25 cellular contexts compared by ENCODE assay signal in the genomic region with DNA sequence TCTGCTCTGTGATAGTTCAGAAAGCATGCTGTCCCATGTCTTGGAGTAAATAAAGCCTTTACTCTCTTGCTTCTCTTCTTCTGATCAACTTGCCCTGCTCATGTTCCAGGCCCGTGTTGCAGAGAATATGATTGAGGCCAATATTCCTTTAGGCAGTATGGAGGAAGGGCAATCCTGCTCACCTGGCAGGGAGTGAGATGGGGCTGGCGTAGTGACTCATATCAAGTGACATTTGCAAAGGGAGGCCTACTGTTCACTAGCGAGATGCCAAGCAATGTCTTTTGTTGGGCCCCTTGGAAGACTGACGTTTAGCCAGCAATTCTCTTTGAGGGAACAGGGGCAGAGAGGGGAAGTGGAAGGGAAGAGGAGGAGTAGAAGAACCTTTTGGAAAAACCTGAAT. TPM values are rescaled to one million over a fixed set of nuclear protein-coding genes. Genes with fewer than 3 reads are reported as not detected.
"Had no signal": no experiment of that assay in that cellular context is flagged by ENCODE, and none has a peak within 500 bp of the region (broad histone marks: within the 10 kb centered on the region; RNA-seq: fewer than 3 reads in every experiment).

No MANE protein-coding gene starts in this region.

- ATAC-seq: heart left ventricle; natural killer cell; right cardiac atrium; sciatic nerve; stimulated activated effector memory CD8-positive, alpha-beta T cell treated with anti-CD3 and anti-CD28 coated beads, Interleukin-12 subunit alpha, Interleukin-12 subunit beta, amount 100 ng/mL, for 72 hours had no signal

- H3K9me3 Mint-ChIP-seq: immature natural killer cell, natural killer cell had no signal

- H3K36me3 Mint-ChIP-seq: immature natural killer cell, natural killer cell had no signal

- H3K4me3 ChIP-seq: heart left ventricle, left ventricle myocardium inferior, lung, ovary, prostate gland, skin epidermis, stomach, testis, thyroid gland, transverse colon, upper lobe of left lung, vagina had no signal

- H3K4me1 Mint-ChIP-seq: immature natural killer cell, memory B cell, naive B cell, natural killer cell had no signal

- H3K27me3 ChIP-seq: heart left ventricle, ovary, stomach, testis, thyroid gland, transverse colon, upper lobe of left lung, vagina had no signal

- DNase-seq: heart left ventricle; hypothalamus; immature natural killer cell; left ventricle myocardium inferior; naive B cell; natural killer cell; nephron progenitor cell; ovary; retina; right cardiac atrium; stimulated activated CD4-positive, alpha-beta T cell treated with anti-CD3 and anti-CD28 coated beads, Interleukin-12 subunit alpha, Interleukin-12 subunit beta, amount 100 ng/mL, for 4 hours; stimulated activated CD4-positive, alpha-beta T cell treated with anti-CD3 and anti-CD28 coated beads, Interleukin-4, amount 100 ng/mL, for 24 hours; stimulated activated naive CD4-positive, alpha-beta T cell; stomach; testis; thyroid gland; transverse colon; upper lobe of left lung had no signal

- H3K36me3 ChIP-seq: heart left ventricle, left ventricle myocardium inferior, ovary, prostate gland, stomach, thyroid gland, transverse colon, upper lobe of left lung, vagina had no signal

- H3K4me3 Mint-ChIP-seq: immature natural killer cell; memory B cell; naive B cell; natural killer cell; nephron progenitor cell; stimulated activated effector memory CD8-positive, alpha-beta T cell treated with anti-CD3 and anti-CD28 coated beads, Interleukin-12 subunit alpha, Interleukin-12 subunit beta, amount 100 ng/mL, for 72 hours had no signal

- H3K9me3 ChIP-seq: ovary, prostate gland, testis, thyroid gland, transverse colon, upper lobe of left lung, vagina had no signal

- H3K27ac ChIP-seq: heart left ventricle, left ventricle myocardium inferior, ovary, prostate gland, skin epidermis, stomach, testis, thyroid gland, transverse colon, upper lobe of left lung, vagina had no signal

- H3K27ac Mint-ChIP-seq: immature natural killer cell; memory B cell; naive B cell; natural killer cell; nephron progenitor cell; stimulated activated effector memory CD8-positive, alpha-beta T cell treated with anti-CD3 and anti-CD28 coated beads, Interleukin-12 subunit alpha, Interleukin-12 subunit beta, amount 100 ng/mL, for 72 hours had no signal

RNA-seq across cellular contexts. Expression of gene ADTRP, which starts 19.7 kb away (rescaled TPM):
- total RNA-seq: vagina had no signal
- polyA plus RNA-seq: immature natural killer cell had no signal
